ENCODE assay signal across 8 cellular contexts in the genomic region with DNA sequence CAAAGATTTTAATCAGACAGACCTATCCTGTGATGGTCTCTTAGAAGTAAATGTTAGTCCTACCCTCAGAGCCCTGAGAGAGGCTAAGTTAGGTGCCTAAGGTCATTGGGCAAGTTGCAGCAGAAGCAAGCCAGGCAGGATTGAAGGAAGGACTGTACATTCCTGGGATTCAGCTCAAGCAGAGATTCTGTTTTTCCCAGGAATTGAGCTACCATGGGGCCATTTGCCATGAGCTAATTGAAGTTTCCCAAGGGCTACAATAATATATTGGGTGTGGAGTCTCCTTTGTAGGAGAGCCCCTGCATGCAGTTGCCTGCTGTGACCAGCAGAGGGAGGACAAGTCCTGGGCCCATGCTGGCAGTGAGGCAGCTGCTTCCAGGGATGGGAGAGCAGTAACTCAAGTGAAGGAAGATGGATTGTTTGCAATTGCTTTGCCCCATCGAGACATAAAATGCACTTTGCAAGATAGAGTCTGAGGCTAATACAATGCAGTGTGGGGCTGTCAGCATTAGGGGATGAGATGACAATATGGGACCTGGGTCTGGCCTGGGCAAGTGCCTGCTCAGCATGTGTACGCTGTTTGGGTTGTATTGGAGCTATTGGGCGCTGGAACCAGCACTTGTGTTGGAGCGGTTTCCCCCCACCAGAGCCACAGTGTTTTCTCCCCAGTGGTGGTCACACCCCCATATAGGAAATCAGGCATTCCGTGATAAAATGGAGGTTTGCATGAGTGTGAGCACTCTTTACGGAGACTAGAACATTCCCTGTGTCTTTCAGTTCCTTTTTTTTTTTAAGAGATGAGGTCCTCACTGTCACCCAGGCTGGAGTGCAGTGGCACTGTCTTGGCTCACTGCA.
DNase-seq lines count a peak whose midpoint lies in the region; ATAC-seq lines count a peak whose summit lies in the region.

No MANE protein-coding gene starts in this region.

- H3K27ac Mint-ChIP-seq in memory B cell, result no peak overlapping the region

- DNase-seq in GM04503 (ENCODE audit: low read depth) (peak; percentile 16), NCI-H69 (lab: John Stamatoyannopoulos, UW) (peak; percentile 78), ecto neural progenitor cell (ENCODE audit: low spot score) (peak; percentile 77), memory B cell (ENCODE audit: low spot score in 2 of 2) (peak; percentile 62 to 68)
- peak; percentile 76 to 78 for DNase-seq in activated CD4-positive, alpha-beta T cell treated with anti-CD3 and anti-CD28 coated beads, Interleukin-2, amount 50 U/mL, for 48 hours
- DNase-seq in stimulated activated CD8-positive, alpha-beta memory T cell treated with anti-CD3 and anti-CD28 coated beads, Interleukin-15, amount 100 ng/mL, for 24 hours (ENCODE audit: low read depth), result peak; percentile 35

- no peaks in the 10 kb centered on the region for H3K9me3 Mint-ChIP-seq in memory B cell

- peaks cover 11% of the 10 kb centered on the region for H3K4me1 Mint-ChIP-seq in memory B cell

- H3K4me3 Mint-ChIP-seq in memory B cell, result no peak overlapping the region

- H3K36me3 Mint-ChIP-seq in memory B cell, result no peaks in the 10 kb centered on the region

- no peaks in the 10 kb centered on the region for H3K27me3 Mint-ChIP-seq in memory B cell

- peak; percentile 57 for ATAC-seq in HG03378 (IDR thresholded peaks at IDR 0.05; ENCODE audit: unreplicated experiment)
- ATAC-seq in memory B cell (ENCODE audit: low read depth), result peak; percentile 77
- no peak for ATAC-seq in HG03439 (IDR thresholded peaks at IDR 0.05; ENCODE audit: unreplicated experiment)

Comparison
In these comparisons a context has a peak if more than half of its experiments do, and no peak if none do; other contexts are left out.
1. DNase-seq: peak in every context shown above with its lines; median percentile 78 in NCI-H69; 77 in activated CD4-positive, alpha-beta T cell treated with anti-CD3 and anti-CD28 coated beads, Interleukin-2, amount 50 U/mL, for 48 hours; 77 in ecto neural progenitor cell; 65 in memory B cell; 35 in stimulated activated CD8-positive, alpha-beta memory T cell treated with anti-CD3 and anti-CD28 coated beads, Interleukin-15, amount 100 ng/mL, for 24 hours; 16 in GM04503.